9 cellular contexts compared by ENCODE assay signal in the genomic region with DNA sequence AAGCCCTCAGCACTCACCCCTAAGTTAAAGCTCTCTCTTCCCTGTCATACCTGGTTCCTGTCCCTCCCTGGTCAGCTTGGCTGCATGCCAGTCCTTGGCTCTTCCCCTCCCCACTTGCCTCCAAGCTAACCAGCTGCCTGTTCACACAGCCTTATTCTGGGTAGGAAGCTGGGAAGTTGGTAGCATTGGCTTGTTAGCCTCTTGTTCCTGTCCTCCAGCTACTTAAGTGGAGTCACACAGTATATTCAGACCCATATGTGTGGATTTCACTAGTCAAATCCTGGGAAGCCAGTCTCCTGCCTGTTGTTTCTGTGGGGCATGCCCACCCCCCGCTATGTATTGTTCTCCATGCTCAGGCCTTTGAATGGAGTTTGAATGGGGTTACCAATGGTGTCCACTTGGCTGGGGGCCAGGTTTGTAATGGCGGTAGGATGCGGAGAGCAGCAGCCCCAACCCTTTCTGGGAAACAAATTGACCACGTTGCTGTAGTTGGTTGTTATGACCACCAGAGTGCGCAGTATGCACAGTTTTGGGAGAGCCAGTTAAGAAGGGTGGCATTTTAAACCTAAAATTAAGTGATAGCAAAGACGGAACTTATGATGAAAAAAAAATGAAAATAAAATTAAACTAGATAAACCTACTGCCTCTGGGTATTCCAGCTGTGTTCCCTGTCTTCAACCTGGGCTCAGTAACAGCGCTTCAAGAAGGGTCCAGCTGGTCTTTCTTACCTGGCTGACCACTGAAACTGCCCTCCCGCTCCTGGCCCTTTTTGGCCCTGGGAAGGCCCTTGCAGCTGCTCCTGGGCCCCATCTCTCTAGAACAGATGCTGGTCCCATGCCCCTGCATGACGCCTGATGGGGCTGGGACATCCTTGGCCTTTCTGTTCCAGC. TPM values are rescaled to one million over a fixed set of nuclear protein-coding genes. Genes with fewer than 3 reads are reported as not detected.
DNase-seq lines count a peak whose midpoint lies in the region; ATAC-seq and TF ChIP-seq lines count a peak whose summit lies in the region.
"Had no signal": no experiment of that assay in that cellular context is flagged by ENCODE, and none has a peak within 500 bp of the region (broad histone marks: within the 10 kb centered on the region; RNA-seq: fewer than 3 reads in every experiment).

No MANE protein-coding gene starts in this region.

- H3K4me1 ChIP-seq in lung (ENCODE audit: control insufficient read depth in 2 of 2, insufficient read depth in 2 of 2, low read length in 2 of 2): no peaks in the 10 kb centered on the region

- CTCF ChIA-PET in Calu3 (lab: Charles Lee): interaction anchor here (0.6 to 2.1 kb wide), 10 partner anchors 16 to 145 kb away, joined by 3 to 9 read pairs (median 3); no protein-coding TSS in a partner anchor

- BruUV-seq in Calu3 (replicated peaks; lab: Mats Ljungman, UMichigan): no TSS peak

- peak overlapping the region in 1 of 2 donors; percentile 68 for H3K27ac ChIP-seq in lung (ENCODE audit: low read depth in 1 of 2, low read length in 1 of 2)

- H3K36me3 ChIP-seq in lung (ENCODE audit: control insufficient read depth in 2 of 2, insufficient read depth in 2 of 2, low read length in 2 of 2): no peaks in the 10 kb centered on the region

- peaks cover 8% of the 10 kb centered on the region for H3K4me1 Mint-ChIP-seq in Calu3 (ENCODE audit: low read depth, unreplicated experiment)

- no peak overlapping the region for H3K4me3 ChIP-seq in lung

- intact Hi-C loops in Calu3 (cut with micrococcal nuclease; ENCODE audit: unreplicated experiment): loop anchor here (1.0 kb wide), 1 partner anchor 144 kb away; no protein-coding TSS in a partner anchor

- no peaks in the 10 kb centered on the region for H3K27me3 ChIP-seq in lung (ENCODE audit: control insufficient read depth, insufficient read depth)

- no peak overlapping the region for H3K27ac Mint-ChIP-seq in Calu3 (ENCODE audit: unreplicated experiment)
- H3K27ac Mint-ChIP-seq: activated naive CD4-positive, alpha-beta T cell treated with anti-CD3 and anti-CD28 coated beads, Interleukin-2, amount 50 U/mL, for 24 hours had no signal

- H3K9me3 ChIP-seq in lung (ENCODE audit: control insufficient read depth in 2 of 2, insufficient read depth in 1 of 2, low read length in 1 of 2): peaks cover 0 to 2% of the 10 kb centered on the region in 2 donors

- no peaks in the 10 kb centered on the region for H3K9me3 Mint-ChIP-seq in Calu3 (ENCODE audit: low read depth, unreplicated experiment)
- H3K9me3 Mint-ChIP-seq: activated naive CD4-positive, alpha-beta T cell treated with anti-CD3 and anti-CD28 coated beads, Interleukin-2, amount 50 U/mL, for 24 hours had no signal

- ATAC-seq in HG03159 (IDR thresholded peaks at IDR 0.05; ENCODE audit: unreplicated experiment) (peak; percentile 56), lung (ENCODE audit: insufficient read depth, low FRiP score) (peak; percentile 80), HG03521 (IDR thresholded peaks at IDR 0.05; ENCODE audit: unreplicated experiment) (no peak)

- H3K4me3 Mint-ChIP-seq in Calu3 (ENCODE audit: low read depth, unreplicated experiment): no peak overlapping the region
- H3K4me3 Mint-ChIP-seq: activated naive CD4-positive, alpha-beta T cell treated with anti-CD3 and anti-CD28 coated beads, Interleukin-2, amount 50 U/mL, for 24 hours had no signal

- no peaks in the 10 kb centered on the region for H3K27me3 Mint-ChIP-seq in Calu3 (ENCODE audit: unreplicated experiment)
- H3K27me3 Mint-ChIP-seq: activated naive CD4-positive, alpha-beta T cell treated with anti-CD3 and anti-CD28 coated beads, Interleukin-2, amount 50 U/mL, for 24 hours had no signal

- peak; percentile 74 for TF ChIP-seq CTCF in Calu3 (IDR thresholded peaks at IDR 0.05; ENCODE audit: unreplicated experiment)
- peak; percentile 88 for TF ChIP-seq CTCF in lung (IDR thresholded peaks at IDR 0.05; ENCODE audit: control extremely low read depth, extremely low read depth)

- DNase-seq in Calu3 (peak; percentile 74), NCI-H526 (lab: John Stamatoyannopoulos, UW) (peak; percentile 77 to 86), dermis blood vessel endothelial cell (peak; percentile 95), lung (ENCODE audit: low spot score) (peak; percentile 76)
- DNase-seq in activated CD4-positive, alpha-beta T cell treated with anti-CD3 and anti-CD28 coated beads for 48 hours: peak; percentile 81
- DNase-seq in stimulated activated CD8-positive, alpha-beta memory T cell treated with anti-CD3 and anti-CD28 coated beads, Interleukin-12 subunit alpha, Interleukin-12 subunit beta, amount 100 ng/mL, for 4 hours (ENCODE audit: low read depth): peak; percentile 18

- WGBS in lung, 2 donors: 27 to 32% methylated on average over 9 of the region's 9 CpGs

- no peaks in the 10 kb centered on the region for H3K36me3 Mint-ChIP-seq in Calu3 (ENCODE audit: insufficient read depth, unreplicated experiment)
- H3K36me3 Mint-ChIP-seq: activated naive CD4-positive, alpha-beta T cell treated with anti-CD3 and anti-CD28 coated beads, Interleukin-2, amount 50 U/mL, for 24 hours had no signal

RNA-seq across cellular contexts. Expression of a gene that starts 10.7 kb away (rescaled TPM):
- total RNA-seq in Calu3 (2022) (1,650 and 1,749 TPM in 2 replicates), dermis blood vessel endothelial cell (2,018 and 2,797 TPM in 2 replicates), lung (1,000 to 10,000 TPM; 1,036 to 2,104 TPM)
- 1,000 to 10,000 TPM; 2,193 to 2,813 TPM for polyA plus RNA-seq in lung

RNA-seq across cellular contexts. Expression of a gene that starts 37.2 kb away (rescaled TPM):
- 8.7 and 12.8 TPM in 2 replicates for total RNA-seq in Calu3 (2022)
- 223 and 280 TPM in 2 replicates for total RNA-seq in dermis blood vessel endothelial cell
- total RNA-seq in lung: 100 to 1,000 TPM in 1 of 2 donors, 10 to 100 TPM in 1; 64.4 to 145 TPM
- 10 to 100 TPM; 39.8 to 46.0 TPM for polyA plus RNA-seq in lung

RNA-seq across cellular contexts. Expression of a gene that starts 44.4 kb away (rescaled TPM):
- total RNA-seq in Calu3 (2022) (1.3 and 2.1 TPM in 2 replicates), dermis blood vessel endothelial cell (0.85 and 1.5 TPM in 2 replicates), lung (1 to 10 TPM; 1.2 to 2.3 TPM)
- 1 to 10 TPM in 1 of 2 donors, under 1 TPM in 1; 0.62 to 2.4 TPM for polyA plus RNA-seq in lung

Comparison
In these comparisons a context has a peak if more than half of its experiments do, and no peak if none do; other contexts are left out.
1. DNase-seq: peak in every context shown above with its lines; median percentile 95 in dermis blood vessel endothelial cell; 82 in NCI-H526; 81 in activated CD4-positive, alpha-beta T cell treated with anti-CD3 and anti-CD28 coated beads for 48 hours; 76 in lung; 74 in Calu3; 18 in stimulated activated CD8-positive, alpha-beta memory T cell treated with anti-CD3 and anti-CD28 coated beads, Interleukin-12 subunit alpha, Interleukin-12 subunit beta, amount 100 ng/mL, for 4 hours.